Comparison of ENCODE assay signal across 9 cellular contexts in genomic region chr18:21735452-21736015, GRCh38. TPM values are rescaled to one million over a fixed set of nuclear protein-coding genes. Genes with fewer than 3 reads are reported as not detected.
A peak's percentile ranks its signal among the peaks of the same experiment; 100 is the strongest.
DNase-seq lines count a peak whose midpoint lies in the region; ATAC-seq and TF ChIP-seq lines count a peak whose summit lies in the region.
"Had no signal": no experiment of that assay in that cellular context is flagged by ENCODE, and none has a peak within 500 bp of the region (broad histone marks: within the 10 kb centered on the region; RNA-seq: fewer than 3 reads in every experiment).

No MANE protein-coding gene starts in this region.

- peak; percentile 35 for ATAC-seq in GM23338
- no peak for ATAC-seq in naive thymus-derived CD4-positive, alpha-beta T cell
- ATAC-seq in HG03439 (IDR thresholded peaks at IDR 0.05; ENCODE audit: unreplicated experiment): no peak
- ATAC-seq in GM19397 (IDR thresholded peaks at IDR 0.05; ENCODE audit: unreplicated experiment): no peak
- no peak for ATAC-seq in GM18498 (IDR thresholded peaks at IDR 0.05; ENCODE audit: unreplicated experiment)

- TF ChIP-seq CTCF in GM23338 (conservative IDR thresholded peaks at IDR 0.05; ENCODE audit: low read depth in 2 of 2) (no peak), choroid plexus epithelial cell (conservative IDR thresholded peaks at IDR 0.05; ENCODE audit: low read depth, low read length) (no peak), GM20000 (IDR thresholded peaks at IDR 0.05; ENCODE audit: extremely low read depth, missing control alignments) (no peak)

- H4K20me1 ChIP-seq in GM23338 (replicated peaks; ENCODE audit: insufficient read depth): no peaks in the 10 kb centered on the region

- H3K4me1 ChIP-seq in GM23338 (ENCODE audit: insufficient read depth): peaks cover 18% of the 10 kb centered on the region
- peaks cover 0 to 6% of the 10 kb centered on the region in 2 donors for H3K4me1 ChIP-seq in naive thymus-derived CD4-positive, alpha-beta T cell (ENCODE audit: control insufficient read depth in 2 of 2, insufficient read depth in 2 of 2, low read length in 2 of 2)

- H3K4me2 ChIP-seq in GM23338: peak overlapping the region; percentile 49

- no peaks in the 10 kb centered on the region for H3K9me3 ChIP-seq in naive thymus-derived CD4-positive, alpha-beta T cell (ENCODE audit: control insufficient read depth in 2 of 3, low read length in 3 of 3)
- H3K9me3 ChIP-seq: adrenal gland had no signal

- DNase-seq in GM23338 (ENCODE audit: low spot score) (peak; percentile 90), T follicular helper cell (ENCODE audit: low read depth) (peak; percentile 59), choroid plexus epithelial cell (ENCODE audit: low read depth) (peak; percentile 75), GM20000 (ENCODE audit: low spot score) (no peak)
- peak in 6 of 9 donors; percentile 7 to 43 (median 35) for DNase-seq in naive thymus-derived CD4-positive, alpha-beta T cell

- intact Hi-C loops in naive thymus-derived CD4-positive, alpha-beta T cell (cut with micrococcal nuclease): loop anchor here in 1 of 2 donors (1.0 kb wide), 1 partner anchor 31 kb away; the partner anchor contains the start of gene ABHD3

- H3K4me3 Mint-ChIP-seq in GM23338: no peak overlapping the region; the same call in 2 of the 3 replicates
- H3K4me3 Mint-ChIP-seq in naive thymus-derived CD4-positive, alpha-beta T cell: no peak overlapping the region

- H3K9me2 ChIP-seq in GM23338 (ENCODE audit: insufficient read depth): no peaks in the 10 kb centered on the region

- no peaks in the 10 kb centered on the region for H3F3A ChIP-seq in GM23338 (replicated peaks; ENCODE audit: low read depth)

- peak overlapping the region; percentile 85 for H2AFZ ChIP-seq in GM23338

- H3K4me3 ChIP-seq in GM23338: no peak overlapping the region
- H3K4me3 ChIP-seq in choroid plexus epithelial cell (ENCODE audit: low read depth, low read length): no peak overlapping the region
- H3K4me3 ChIP-seq in naive thymus-derived CD4-positive, alpha-beta T cell (ENCODE audit: low read length): no peak overlapping the region
- H3K4me3 ChIP-seq: adrenal gland had no signal

- no peaks in the 10 kb centered on the region for H3K27me3 ChIP-seq in GM23338 (ENCODE audit: insufficient read depth)
- no peaks in the 10 kb centered on the region for H3K27me3 ChIP-seq in naive thymus-derived CD4-positive, alpha-beta T cell (ENCODE audit: control insufficient read depth in 2 of 2, insufficient read depth in 2 of 2, low read length in 2 of 2)
- H3K27me3 ChIP-seq: adrenal gland had no signal

- peaks cover 2% of the 10 kb centered on the region for H3K27me3 Mint-ChIP-seq in GM23338 (ENCODE audit: insufficient read depth, low read depth, poor library complexity)
- H3K27me3 Mint-ChIP-seq in naive thymus-derived CD4-positive, alpha-beta T cell: peaks cover 0 to 24% (median 5%) of the 10 kb centered on the region in 5 donors

- H3K4me1 Mint-ChIP-seq in GM23338: peaks cover 22% of the 10 kb centered on the region
- peaks cover 7 to 19% (median 12%) of the 10 kb centered on the region in 7 donors for H3K4me1 Mint-ChIP-seq in naive thymus-derived CD4-positive, alpha-beta T cell

- CTCF ChIA-PET in naive thymus-derived CD4-positive, alpha-beta T cell (lab: Charles Lee): interaction anchor here (0.6 kb wide), 1 partner anchor 43 kb away, joined by 3 read pairs; no protein-coding TSS in a partner anchor

- H3K79me2 ChIP-seq in GM23338 (replicated peaks; ENCODE audit: insufficient read depth): no peaks in the 10 kb centered on the region

- H3K27ac ChIP-seq in GM23338 (ENCODE audit: low read depth): peak overlapping the region; percentile 90; the same call in 1 of the 2 replicates
- H3K27ac ChIP-seq in naive thymus-derived CD4-positive, alpha-beta T cell (ENCODE audit: low read depth, low read length): no peak overlapping the region
- H3K27ac ChIP-seq: adrenal gland had no signal

- peak overlapping the region; percentile 75 for H3K27ac Mint-ChIP-seq in GM23338
- peak overlapping the region in 7 of 9 donors; percentile 15 to 79 (median 26) for H3K27ac Mint-ChIP-seq in naive thymus-derived CD4-positive, alpha-beta T cell

- POLR2A ChIA-PET in naive thymus-derived CD4-positive, alpha-beta T cell (lab: Charles Lee): no interaction called here

- peaks cover 25% of the 10 kb centered on the region for H3K9me3 Mint-ChIP-seq in GM23338
- peaks cover 2 to 21% (median 6%) of the 10 kb centered on the region in 11 donors for H3K9me3 Mint-ChIP-seq in naive thymus-derived CD4-positive, alpha-beta T cell

- peaks cover 12% of the 10 kb centered on the region for H3K36me3 Mint-ChIP-seq in GM23338 (ENCODE audit: low read depth)
- peaks cover 6 to 24% (median 8%) of the 10 kb centered on the region in 5 donors for H3K36me3 Mint-ChIP-seq in naive thymus-derived CD4-positive, alpha-beta T cell

- no peaks in the 10 kb centered on the region for H3K36me3 ChIP-seq in GM23338 (ENCODE audit: insufficient read depth)
- H3K36me3 ChIP-seq in naive thymus-derived CD4-positive, alpha-beta T cell (ENCODE audit: control insufficient read depth in 2 of 3, insufficient read depth in 3 of 3, low read length in 3 of 3): no peaks in the 10 kb centered on the region
- H3K36me3 ChIP-seq: adrenal gland had no signal

TF ChIP-seq in GM23338, 12 proteins besides CTCF, POLR2A, EP300 and RAD21:
- TF ChIP-seq CREB1 (CRISPR knock-in tag; IDR thresholded peaks at IDR 0.05; ENCODE audit: low read depth) (peak; percentile 59; the same call in 1 of the 2 replicates), EZH2phosphoT487 (IDR thresholded peaks at IDR 0.05; ENCODE audit: unreplicated experiment) (no peak)

RNA-seq across cellular contexts. Expression of gene MIB1, which starts 5.1 kb away (rescaled TPM):
- 56.7 and 59.0 TPM in 2 replicates for total RNA-seq in GM23338 (2014; rRNA removed; shearing (Covaris generic))
- polyA plus RNA-seq in GM23338 (2016; fragmentation: Nextera tagmentation; extraction: Ambion mirVana): 10.8 and 11.2 TPM in 2 replicates
- 10 to 100 TPM; 16.0 to 35.2 (median 19.8) TPM for total RNA-seq in naive thymus-derived CD4-positive, alpha-beta T cell
- 1 to 10 TPM; 3.9 to 4.2 TPM for polyA plus RNA-seq in naive thymus-derived CD4-positive, alpha-beta T cell

RNA-seq across cellular contexts. Expression of gene ABHD3, which starts 31.0 kb away (rescaled TPM):
- total RNA-seq in GM23338 (2014; rRNA removed; shearing (Covaris generic)): 12.7 and 16.2 TPM in 2 replicates
- polyA plus RNA-seq in GM23338 (2016; fragmentation: Nextera tagmentation; extraction: Ambion mirVana): 18.7 and 19.9 TPM in 2 replicates
- 10 to 100 TPM; 26.9 to 53.1 (median 43.6) TPM for total RNA-seq in naive thymus-derived CD4-positive, alpha-beta T cell
- polyA plus RNA-seq in naive thymus-derived CD4-positive, alpha-beta T cell: 10 to 100 TPM; 21.9 to 22.8 TPM
